ENCODE assay signal across 21 cellular contexts in the genomic region with DNA sequence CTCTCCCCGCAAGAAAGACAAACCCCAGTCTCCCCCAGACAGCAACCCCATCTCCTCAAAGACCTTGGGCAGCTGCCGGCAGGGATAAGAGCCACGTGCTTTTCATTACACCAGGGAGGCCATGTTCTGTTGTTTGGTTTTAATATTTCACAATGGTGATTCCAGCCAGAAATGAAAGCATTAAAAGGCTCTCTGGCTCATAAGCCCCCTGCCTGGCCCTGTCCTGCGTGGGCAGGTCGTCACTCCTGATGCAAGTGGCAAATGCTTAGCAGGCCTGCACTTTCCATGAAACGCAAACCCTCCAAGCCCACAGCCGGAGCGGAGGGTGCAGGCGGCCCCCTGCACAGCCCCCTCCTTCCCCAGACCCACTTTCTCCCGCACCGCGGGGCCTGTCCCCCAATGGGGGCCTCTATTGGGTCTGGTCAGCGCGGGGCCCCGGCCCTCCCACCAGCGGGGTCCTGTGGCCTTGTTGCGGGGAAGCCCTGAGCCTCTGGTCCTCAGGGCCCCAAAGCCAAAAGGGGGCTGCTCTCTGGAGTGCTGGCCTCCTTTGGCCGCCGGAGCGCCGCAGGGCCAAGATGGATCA.
DNase-seq lines count a peak whose midpoint lies in the region; ATAC-seq, FAIRE-seq and TF ChIP-seq lines count a peak whose summit lies in the region.
"Had no signal": no experiment of that assay in that cellular context is flagged by ENCODE, and none has a peak within 500 bp of the region (broad histone marks: within the 10 kb centered on the region; RNA-seq: fewer than 3 reads in every experiment).

No MANE protein-coding gene starts in this region.

- TF ChIP-seq CTCF in AG10803 (conservative IDR thresholded peaks at IDR 0.05; ENCODE audit: low read length): no peak
- no peak for TF ChIP-seq CTCF in kidney (IDR thresholded peaks at IDR 0.05; ENCODE audit: borderline replicate concordance, extremely low read depth, insufficient read depth)
- no peak for TF ChIP-seq CTCF in gastrocnemius medialis (IDR thresholded peaks at IDR 0.05 in 4 of 5, conservative IDR thresholded peaks at IDR 0.05 in 1 of 5)

- H3K27me3 Mint-ChIP-seq in stimulated activated memory B cell treated with anti-CD40 and anti-IgM and Interleukin-4, amounts not matched to agents 10 μg/mL and 1 μg/mL and 100 μg/mL, for 72 hours: peaks cover 29% of the 10 kb centered on the region

- ATAC-seq in left ventricle myocardium superior (peak; percentile 23), gastrocnemius medialis (no peak)
- ATAC-seq in stimulated activated memory B cell treated with anti-CD40 and anti-IgM and Interleukin-4, amounts not matched to agents 10 μg/mL and 1 μg/mL and 100 μg/mL, for 72 hours: peak; percentile 54
- ATAC-seq: activated CD4-positive, alpha-beta T cell treated with anti-CD3 and anti-CD28 coated beads for 36 hours; stimulated activated effector memory CD8-positive, alpha-beta T cell treated with anti-CD3 and anti-CD28 coated beads, Interleukin-12 subunit alpha, Interleukin-12 subunit beta, amount 100 ng/mL, for 72 hours had no signal

- peaks cover 3% of the 10 kb centered on the region for H3K9me3 ChIP-seq in adipocyte (ENCODE audit: control insufficient read depth, low read length)
- H3K9me3 ChIP-seq in kidney (ENCODE audit: control insufficient read depth in 1 of 2, low read length in 2 of 2): no peaks in the 10 kb centered on the region
- H3K9me3 ChIP-seq in gastrocnemius medialis: no peaks in the 10 kb centered on the region

- H3K27ac Mint-ChIP-seq in stimulated activated memory B cell treated with anti-CD40 and anti-IgM and Interleukin-4, amounts not matched to agents 10 μg/mL and 1 μg/mL and 100 μg/mL, for 72 hours: no peak overlapping the region
- H3K27ac Mint-ChIP-seq: activated CD4-positive, alpha-beta T cell treated with anti-CD3 and anti-CD28 coated beads for 36 hours; B cell; dendritic cell treated with granulocyte-macrophage colony-stimulating factor and Interleukin-4, amounts not matched to agents 40 ng/mL and 50 ng/mL, for 4 days; stimulated activated effector memory CD8-positive, alpha-beta T cell treated with anti-CD3 and anti-CD28 coated beads, Interleukin-12 subunit alpha, Interleukin-12 subunit beta, amount 100 ng/mL, for 72 hours had no signal

- H3K9ac ChIP-seq in adipocyte (ENCODE audit: low read length) (peak overlapping the region; percentile 57), kidney (ENCODE audit: low read length in 2 of 2) (no peak overlapping the region)

- intact Hi-C loops in left ventricle myocardium superior (cut with micrococcal nuclease): no loop called here
- intact Hi-C loops in kidney (cut with DNase I): no loop called here
- intact Hi-C loops in gastrocnemius medialis (cut with DNase I; ENCODE audit: low total_unique reads): loop anchor here (10.0 kb wide), 3 partner anchors 289 to 1931 kb away; a partner anchor contains a TSS

- DNase-seq in AG10803 (ENCODE audit: low read depth) (peak; percentile 75), adipocyte (ENCODE audit: low read depth) (peak; percentile 68), left ventricle myocardium superior (no peak), substantia nigra (lab: John Stamatoyannopoulos, UW) (no peak), kidney (no peak), gastrocnemius medialis (no peak)
- DNase-seq in activated T-cell treated with anti-CD3 and anti-CD28 coated beads, Interleukin-2, amount 50 U/mL, for 1 hour: no peak
- DNase-seq: activated CD4-positive, alpha-beta T cell treated with anti-CD3 and anti-CD28 coated beads for 36 hours; activated gamma-delta T cell treated with Interleukin-2 at 50 U/mL for 16 hours; GDM1; hippocampal formation; kidney glomerular epithelial cell; NCI-H187 treated with DMSO at 0.1 percent for 48 hours; NCI-H524 treated with DMSO at 0.1 percent for 48 hours; occipital lobe; OCI-M1; T-helper 9 cell had no signal

- H3K36me3 Mint-ChIP-seq in stimulated activated memory B cell treated with anti-CD40 and anti-IgM and Interleukin-4, amounts not matched to agents 10 μg/mL and 1 μg/mL and 100 μg/mL, for 72 hours: peaks cover 6% of the 10 kb centered on the region
- H3K36me3 Mint-ChIP-seq: stimulated activated effector memory CD8-positive, alpha-beta T cell treated with anti-CD3 and anti-CD28 coated beads, Interleukin-12 subunit alpha, Interleukin-12 subunit beta, amount 100 ng/mL, for 72 hours had no signal

- no peak overlapping the region for H3K27ac ChIP-seq in substantia nigra (ENCODE audit: low read depth, low read length, poor library complexity, severe bottlenecking)
- no peak overlapping the region for H3K27ac ChIP-seq in kidney (ENCODE audit: low read depth in 2 of 2, low read length in 2 of 2)
- no peak overlapping the region for H3K27ac ChIP-seq in gastrocnemius medialis

- H3K36me3 ChIP-seq in adipocyte (ENCODE audit: control insufficient read depth, insufficient read depth, low read length, severe bottlenecking) (no peaks in the 10 kb centered on the region), kidney (ENCODE audit: control insufficient read depth in 1 of 2, insufficient read depth in 2 of 2, low read length in 2 of 2) (no peaks in the 10 kb centered on the region), gastrocnemius medialis (no peaks in the 10 kb centered on the region)

- H3K27me3 ChIP-seq in adipocyte (replicated peaks; ENCODE audit: control insufficient read depth, insufficient read depth, low read length) (peaks cover 5% of the 10 kb centered on the region), gastrocnemius medialis (no peaks in the 10 kb centered on the region)

- no peak overlapping the region for H3K4me3 ChIP-seq in AG10803 (ENCODE audit: low read length)
- H3K4me3 ChIP-seq in adipocyte (ENCODE audit: low read length): no peak overlapping the region
- H3K4me3 ChIP-seq in kidney (ENCODE audit: low read length in 2 of 2): no peak overlapping the region
- H3K4me3 ChIP-seq in gastrocnemius medialis: no peak overlapping the region

- in situ Hi-C loops in gastrocnemius medialis (cut with MboI; ENCODE audit: low sequenced_read_pairs in 4 of 4): no loop called here

- H3K4me3 Mint-ChIP-seq in stimulated activated memory B cell treated with anti-CD40 and anti-IgM and Interleukin-4, amounts not matched to agents 10 μg/mL and 1 μg/mL and 100 μg/mL, for 72 hours: no peak overlapping the region
- H3K4me3 Mint-ChIP-seq: activated CD4-positive, alpha-beta T cell treated with anti-CD3 and anti-CD28 coated beads for 36 hours; B cell; dendritic cell treated with granulocyte-macrophage colony-stimulating factor and Interleukin-4, amounts not matched to agents 40 ng/mL and 50 ng/mL, for 4 days; stimulated activated effector memory CD8-positive, alpha-beta T cell treated with anti-CD3 and anti-CD28 coated beads, Interleukin-12 subunit alpha, Interleukin-12 subunit beta, amount 100 ng/mL, for 72 hours had no signal

- no peaks in the 10 kb centered on the region for H3K4me1 Mint-ChIP-seq in stimulated activated memory B cell treated with anti-CD40 and anti-IgM and Interleukin-4, amounts not matched to agents 10 μg/mL and 1 μg/mL and 100 μg/mL, for 72 hours
- H3K4me1 Mint-ChIP-seq: activated CD4-positive, alpha-beta T cell treated with anti-CD3 and anti-CD28 coated beads for 36 hours; B cell; stimulated activated effector memory CD8-positive, alpha-beta T cell treated with anti-CD3 and anti-CD28 coated beads, Interleukin-12 subunit alpha, Interleukin-12 subunit beta, amount 100 ng/mL, for 72 hours had no signal

- no peak for FAIRE-seq in kidney (lab: Jason Lieb, UNC)

- H3K4me1 ChIP-seq in adipocyte (ENCODE audit: control insufficient read depth, insufficient read depth, low read length) (peaks cover 41% of the 10 kb centered on the region), kidney (ENCODE audit: control insufficient read depth in 1 of 2, insufficient read depth in 1 of 2, low read depth in 1 of 2, low read length in 2 of 2) (peaks cover 0 to 2% of the 10 kb centered on the region in 2 donors), gastrocnemius medialis (peaks cover 33 to 45% of the 10 kb centered on the region in 2 donors)

- peaks cover 14% of the 10 kb centered on the region for H3K9me3 Mint-ChIP-seq in stimulated activated memory B cell treated with anti-CD40 and anti-IgM and Interleukin-4, amounts not matched to agents 10 μg/mL and 1 μg/mL and 100 μg/mL, for 72 hours

- TF ChIP-seq POLR2A in gastrocnemius medialis (IDR thresholded peaks at IDR 0.05): no peak

Comparison
In these comparisons a context has a peak if more than half of its experiments do, and no peak if none do; other contexts are left out.
1. DNase-seq: peak in AG10803 (single experiment) and adipocyte (single experiment); none in left ventricle myocardium superior (single experiment), activated T-cell treated with anti-CD3 and anti-CD28 coated beads, Interleukin-2, amount 50 U/mL, for 1 hour (single experiment), substantia nigra (0 of 49), kidney (single experiment) and gastrocnemius medialis (0 of 2).
2. ATAC-seq: peak in left ventricle myocardium superior (single experiment) and stimulated activated memory B cell treated with anti-CD40 and anti-IgM and Interleukin-4, amounts not matched to agents 10 μg/mL and 1 μg/mL and 100 μg/mL, for 72 hours (single experiment); none in gastrocnemius medialis (0 of 2).